7 cellular contexts compared by ENCODE assay signal in genomic region chr6:21665101-21665435, GRCh38.
A peak's percentile ranks its signal among the peaks of the same experiment; 100 is the strongest.
DNase-seq lines count a peak whose midpoint lies in the region; ATAC-seq and TF ChIP-seq lines count a peak whose summit lies in the region.

No MANE protein-coding gene starts in this region.

- H3K36me3 ChIP-seq in HUES6 (ENCODE audit: control insufficient read depth, insufficient read depth, low read length) (peaks cover 12% of the 10 kb centered on the region; the same call in 1 of the 2 replicates), kidney epithelial cell (ENCODE audit: control insufficient read depth, insufficient read depth, low read length) (no peaks in the 10 kb centered on the region), suprapubic skin (no peaks in the 10 kb centered on the region)

- H3K9me3 ChIP-seq in HUES6 (ENCODE audit: control insufficient read depth, insufficient read depth, low read depth, low read length) (no peaks in the 10 kb centered on the region), suprapubic skin (no peaks in the 10 kb centered on the region)

- peaks cover 37% of the 10 kb centered on the region for H3K4me1 Mint-ChIP-seq in chondrocyte (ENCODE audit: low read depth)

- 2% methylated on average over 11 of the region's 11 CpGs for WGBS in suprapubic skin

- H3K36me3 Mint-ChIP-seq in chondrocyte (ENCODE audit: low read depth) = no peaks in the 10 kb centered on the region

- peaks cover 35% of the 10 kb centered on the region for H3K4me1 ChIP-seq in HUES6 (ENCODE audit: control insufficient read depth, insufficient read depth, low read length)
- peaks cover 35% of the 10 kb centered on the region for H3K4me1 ChIP-seq in suprapubic skin

- H3K27me3 ChIP-seq in HUES6 (ENCODE audit: control insufficient read depth, insufficient read depth, low read length) = peaks cover 35% of the 10 kb centered on the region
- H3K27me3 ChIP-seq in kidney epithelial cell (ENCODE audit: control insufficient read depth, insufficient read depth, low read length) = no peaks in the 10 kb centered on the region
- peaks cover 49% of the 10 kb centered on the region for H3K27me3 ChIP-seq in suprapubic skin

- peaks cover 18% of the 10 kb centered on the region for H3K27me3 Mint-ChIP-seq in chondrocyte (ENCODE audit: low read depth)

- no peak for TF ChIP-seq EP300 in suprapubic skin (IDR thresholded peaks at IDR 0.05)

- no peak for DNase-seq in chondrocyte (ENCODE audit: low spot score)
- DNase-seq in kidney epithelial cell (ENCODE audit: low read depth) = no peak
- DNase-seq in suprapubic skin (ENCODE audit: low spot score in 2 of 2) = no peak
- DNase-seq in NCI-H1436 treated with DMSO at 0.1 percent for 48 hours (lab: John Stamatoyannopoulos, UW) = no peak
- no peak for DNase-seq in dedifferentiated amniotic fluid mesenchymal stem cell (ENCODE audit: extremely low spot score)

- H3K4me3 ChIP-seq in HUES6 (ENCODE audit: low read depth, low read length) (peak overlapping the region; percentile 82), kidney epithelial cell (ENCODE audit: low read depth, low read length) (peak overlapping the region; percentile 77), suprapubic skin (peak overlapping the region; percentile 56)

- H3K27ac Mint-ChIP-seq in chondrocyte (ENCODE audit: unreplicated experiment) = no peak overlapping the region

- peak overlapping the region; percentile 86 for H3K4me3 Mint-ChIP-seq in chondrocyte (ENCODE audit: unreplicated experiment)

- TF ChIP-seq CTCF in chondrocyte (IDR thresholded peaks at IDR 0.05) (no peak), kidney epithelial cell (IDR thresholded peaks at IDR 0.05; ENCODE audit: insufficient read depth, low read length, poor library complexity, severe bottlenecking) (no peak), suprapubic skin (IDR thresholded peaks at IDR 0.05) (no peak)

- H3K9ac ChIP-seq in HUES6 (ENCODE audit: low read length) = peak overlapping the region; percentile 96

- TF ChIP-seq POLR2A in suprapubic skin (IDR thresholded peaks at IDR 0.05) = no peak

- no peak for ATAC-seq in HG03571 (IDR thresholded peaks at IDR 0.05; ENCODE audit: unreplicated experiment)

- no peaks in the 10 kb centered on the region for H3K9me3 Mint-ChIP-seq in chondrocyte (ENCODE audit: low read depth)

- H3K27ac ChIP-seq in HUES6 (ENCODE audit: low read depth, low read length) = peak overlapping the region; percentile 91
- H3K27ac ChIP-seq in suprapubic skin = no peak overlapping the region
